Comparison of ENCODE assay signal across 1 cellular context in genomic region chr6:149545754-149546471, GRCh38.
TF ChIP-seq lines count a peak whose summit lies in the region.

TSS of gene PPIL4 (minus strand) at chr6:149546043. CDS start at chr6:149546005, 38 bp downstream.

TF ChIP-seq in K562, 482 proteins besides CTCF, POLR2A, EP300 and RAD21 (continued from another document and continues in another):
- TF ChIP-seq ZBTB5 (IDR thresholded peaks at IDR 0.05) (no peak), TAL1 (IDR thresholded peaks at IDR 0.05) (no peak), CUX1 (CRISPR knock-in tag; IDR thresholded peaks at IDR 0.05) (no peak), ZNF143 (CRISPR knock-in tag; IDR thresholded peaks at IDR 0.05) (no peak; the same call in 1 of the 2 replicates), ZNF449 (CRISPR knock-in tag; IDR thresholded peaks at IDR 0.05) (no peak), ZNF316 (IDR thresholded peaks at IDR 0.05) (no peak), E2F1 (CRISPR knock-in tag; IDR thresholded peaks at IDR 0.05) (no peak), NKRF (IDR thresholded peaks at IDR 0.05; ENCODE audit: borderline replicate concordance) (peak; percentile 95), PPARD (CRISPR knock-in tag; IDR thresholded peaks at IDR 0.05) (no peak), FOXP4 (CRISPR knock-in tag; IDR thresholded peaks at IDR 0.05; ENCODE audit: borderline replicate concordance) (no peak), SLC30A9 (CRISPR knock-in tag; IDR thresholded peaks at IDR 0.05) (no peak), PCBP2 (IDR thresholded peaks at IDR 0.05; ENCODE audit: low read depth, low read length, poor library complexity, severe bottlenecking) (no peak), ZNF263 (CRISPR knock-in tag; IDR thresholded peaks at IDR 0.05; ENCODE audit: borderline replicate concordance) (no peak), PHB2 (IDR thresholded peaks at IDR 0.05; ENCODE audit: low read depth) (no peak), CTCFL (IDR thresholded peaks at IDR 0.05; ENCODE audit: borderline replicate concordance, insufficient read depth, low read depth, low read length, poor library complexity, severe bottlenecking) (peak; percentile 89), ZNF224 (CRISPR knock-in tag; IDR thresholded peaks at IDR 0.05) (no peak), ZNF121 (CRISPR knock-in tag; conservative IDR thresholded peaks at IDR 0.05) (no peak), ZBTB26 (CRISPR knock-in tag; IDR thresholded peaks at IDR 0.05) (no peak), GTF2F1 (IDR thresholded peaks at IDR 0.05; ENCODE audit: low read depth, low read length) (no peak; the same call in 1 of the 2 replicates), WHSC1 (IDR thresholded peaks at IDR 0.05; ENCODE audit: low read length) (no peak), RREB1 (CRISPR knock-in tag; IDR thresholded peaks at IDR 0.05) (no peak), ZNF444 (CRISPR knock-in tag; IDR thresholded peaks at IDR 0.05) (no peak), THAP7 (CRISPR knock-in tag; IDR thresholded peaks at IDR 0.05) (no peak), ZKSCAN8 (CRISPR knock-in tag; IDR thresholded peaks at IDR 0.05) (0 out of 2 replicates have a peak, but pooled peaks have one; percentile 2), SRSF7 (optimal IDR thresholded peaks at IDR 0.05; ENCODE audit: low read depth, low read length) (no peak)
